In genomic region chr2:37784071-37784758, GRCh38 we compare ENCODE assay signal across 1 cellular context.
TF ChIP-seq lines count a peak whose summit lies in the region.

No MANE protein-coding gene starts in this region.

TF ChIP-seq in IMR-90, 13 proteins besides CTCF, POLR2A, EP300 and RAD21 (continued from another document):
- TF ChIP-seq ELK1 (IDR thresholded peaks at IDR 0.05; ENCODE audit: borderline replicate concordance, low read depth, low read length): no peak
